Comparison of ENCODE assay signal across 20 cellular contexts in genomic region chr6:90170601-90171000, GRCh38.
A peak's percentile ranks its signal among the peaks of the same experiment; 100 is the strongest.
DNase-seq lines count a peak whose midpoint lies in the region; ATAC-seq, FAIRE-seq and TF ChIP-seq lines count a peak whose summit lies in the region.
"Had no signal": no experiment of that assay in that cellular context is flagged by ENCODE, and none has a peak within 500 bp of the region (broad histone marks: within the 10 kb centered on the region; RNA-seq: fewer than 3 reads in every experiment).

No MANE protein-coding gene starts in this region.

- TF ChIP-seq RAD21 in A549 (conservative IDR thresholded peaks at IDR 0.05 in 1 of 2, IDR thresholded peaks at IDR 0.05 in 1 of 2) = no peak

- no peak overlapping the region for H3K9ac ChIP-seq in smooth muscle cell (ENCODE audit: low read depth)
- H3K9ac ChIP-seq: BLaER1 treated with 17β-estradiol and CSF1 and Interleukin-3, amounts not matched to agents 10 nM and 100 nM had no signal

- H4K20me1 ChIP-seq in smooth muscle cell (ENCODE audit: low read depth) = no peaks in the 10 kb centered on the region

- H3K4me1 ChIP-seq in A549 (no peaks in the 10 kb centered on the region), smooth muscle cell (ENCODE audit: low read depth) (peaks cover 18% of the 10 kb centered on the region), vagina (peaks cover 21% of the 10 kb centered on the region)
- peaks cover 0 to 35% of the 10 kb centered on the region in 2 donors for H3K4me1 ChIP-seq in naive thymus-derived CD4-positive, alpha-beta T cell (ENCODE audit: control insufficient read depth in 2 of 2, insufficient read depth in 2 of 2, low read length in 2 of 2)

- no peak overlapping the region for H3K4me3 Mint-ChIP-seq in activated T-cell treated with anti-CD3 and anti-CD28 coated beads, Interleukin-2, amount 50 U/mL, for 24 hours
- no peak overlapping the region for H3K4me3 Mint-ChIP-seq in activated B cell treated with CpG ODN at 0.5 μM for 24 hours
- H3K4me3 Mint-ChIP-seq in naive thymus-derived CD4-positive, alpha-beta T cell = peak overlapping the region in 2 of 10 donors; percentile 15 to 36
- H3K4me3 Mint-ChIP-seq: CD4-positive, alpha-beta T cell had no signal

- DNase-seq in activated T-cell treated with anti-CD3 and anti-CD28 coated beads, Interleukin-2, amount 50 U/mL, for 24 hours = no peak
- no peak for DNase-seq in activated T-cell treated with anti-CD3 and anti-CD28 coated beads, Interleukin-2, amount 50 U/mL, for 1 hour
- DNase-seq in A549 (ENCODE audit: low read depth in 1 of 2, low spot score in 1 of 2) (no peak), activated B cell treated with CpG ODN at 0.5 μM for 24 hours (no peak), smooth muscle cell (lab: John Stamatoyannopoulos, UW; ENCODE audit: unreplicated experiment) (no peak), ecto neural progenitor cell (ENCODE audit: low spot score) (no peak), vagina (ENCODE audit: extremely low spot score in 2 of 2) (no peak)
- no peak for DNase-seq in naive thymus-derived CD4-positive, alpha-beta T cell
- DNase-seq: CD4-positive, alpha-beta T cell; KG1; MM.1S; NCI-H2029 treated with DMSO at 0.1 percent for 48 hours; NCI-H446 treated with DMSO at 0.1 percent for 48 hours; NCI-H526; PC-9; SJCRH30 had no signal

- H3K4me3 ChIP-seq in A549 (no peak overlapping the region), smooth muscle cell (no peak overlapping the region), vagina (no peak overlapping the region)
- H3K4me3 ChIP-seq in naive thymus-derived CD4-positive, alpha-beta T cell (ENCODE audit: low read length) = no peak overlapping the region
- H3K4me3 ChIP-seq: BLaER1 treated with 17β-estradiol and CSF1 and Interleukin-3, amounts not matched to agents 10 nM and 100 nM; PC-9; SJCRH30 had no signal

- no peak for FAIRE-seq in A549 (lab: Jason Lieb, UNC)
- FAIRE-seq: D721Med, H54 had no signal

- H3K9me3 ChIP-seq in A549 (no peaks in the 10 kb centered on the region), smooth muscle cell (replicated peaks; ENCODE audit: low read depth) (no peaks in the 10 kb centered on the region), vagina (no peaks in the 10 kb centered on the region)
- no peaks in the 10 kb centered on the region for H3K9me3 ChIP-seq in naive thymus-derived CD4-positive, alpha-beta T cell (ENCODE audit: control insufficient read depth in 2 of 3, low read length in 3 of 3)
- H3K9me3 ChIP-seq: SJCRH30 had no signal

- no peak for TF ChIP-seq EP300 in A549 (IDR thresholded peaks at IDR 0.05)

- no peaks in the 10 kb centered on the region for H3F3A ChIP-seq in smooth muscle cell (ENCODE audit: low read depth)

- CTCF ChIA-PET in A549 (lab: Yijun Ruan, JAX) (no interaction called here), activated B cell treated with CpG ODN at 0.5 μM for 24 hours (lab: Charles Lee) (no interaction called here)
- CTCF ChIA-PET in naive thymus-derived CD4-positive, alpha-beta T cell (lab: Charles Lee) = interaction anchor here (1.1 kb wide), 1 partner anchor 51 kb away, joined by 3 read pairs; no protein-coding TSS in a partner anchor

- H3K36me3 ChIP-seq in naive thymus-derived CD4-positive, alpha-beta T cell (ENCODE audit: control insufficient read depth in 2 of 3, insufficient read depth in 3 of 3, low read length in 3 of 3) = no peaks in the 10 kb centered on the region
- H3K36me3 ChIP-seq in smooth muscle cell (ENCODE audit: low read depth) (no peaks in the 10 kb centered on the region), vagina (no peaks in the 10 kb centered on the region)
- H3K36me3 ChIP-seq: SJCRH30 had no signal

- H3K27me3 ChIP-seq in naive thymus-derived CD4-positive, alpha-beta T cell (ENCODE audit: control insufficient read depth in 2 of 2, insufficient read depth in 2 of 2, low read length in 2 of 2) = no peaks in the 10 kb centered on the region
- no peaks in the 10 kb centered on the region for H3K27me3 ChIP-seq in smooth muscle cell (ENCODE audit: low read depth)
- no peaks in the 10 kb centered on the region for H3K27me3 ChIP-seq in vagina
- H3K27me3 ChIP-seq: BLaER1 treated with 17β-estradiol and CSF1 and Interleukin-3, amounts not matched to agents 10 nM and 100 nM; SJCRH30 had no signal

- no peaks in the 10 kb centered on the region for H3K79me2 ChIP-seq in smooth muscle cell (ENCODE audit: low read depth)

- H3K9me3 Mint-ChIP-seq in activated T-cell treated with anti-CD3 and anti-CD28 coated beads, Interleukin-2, amount 50 U/mL, for 24 hours = no peaks in the 10 kb centered on the region
- no peaks in the 10 kb centered on the region for H3K9me3 Mint-ChIP-seq in activated B cell treated with CpG ODN at 0.5 μM for 24 hours
- H3K9me3 Mint-ChIP-seq in naive thymus-derived CD4-positive, alpha-beta T cell = peaks cover 0 to 2% (median 0%) of the 10 kb centered on the region in 11 donors
- H3K9me3 Mint-ChIP-seq: CD4-positive, alpha-beta T cell had no signal

- H3K27me3 Mint-ChIP-seq in activated T-cell treated with anti-CD3 and anti-CD28 coated beads, Interleukin-2, amount 50 U/mL, for 24 hours = no peaks in the 10 kb centered on the region
- H3K27me3 Mint-ChIP-seq in activated B cell treated with CpG ODN at 0.5 μM for 24 hours = no peaks in the 10 kb centered on the region
- H3K27me3 Mint-ChIP-seq in naive thymus-derived CD4-positive, alpha-beta T cell = no peaks in the 10 kb centered on the region
- H3K27me3 Mint-ChIP-seq: CD4-positive, alpha-beta T cell had no signal

- H3K27ac ChIP-seq in A549 (no peak overlapping the region), smooth muscle cell (ENCODE audit: low read depth) (no peak overlapping the region), vagina (no peak overlapping the region)
- H3K27ac ChIP-seq in naive thymus-derived CD4-positive, alpha-beta T cell (ENCODE audit: low read depth, low read length) = no peak overlapping the region
- H3K27ac ChIP-seq: BLaER1 treated with 17β-estradiol and CSF1 and Interleukin-3, amounts not matched to agents 10 nM and 100 nM; PC-9; SJCRH30 had no signal

- no peak overlapping the region for H2AFZ ChIP-seq in smooth muscle cell (ENCODE audit: low read depth)
- H2AFZ ChIP-seq: PC-9 had no signal

- no peak for ATAC-seq in A549
- no peak for ATAC-seq in activated B cell treated with CpG ODN at 0.5 μM for 24 hours (ENCODE audit: low read depth)
- ATAC-seq in naive thymus-derived CD4-positive, alpha-beta T cell = no peak
- ATAC-seq: Right ventricle myocardium inferior had no signal

- H3K27ac Mint-ChIP-seq in activated T-cell treated with anti-CD3 and anti-CD28 coated beads, Interleukin-2, amount 50 U/mL, for 24 hours = peak overlapping the region; percentile 77
- peak overlapping the region; percentile 6 for H3K27ac Mint-ChIP-seq in activated B cell treated with CpG ODN at 0.5 μM for 24 hours
- H3K27ac Mint-ChIP-seq in naive thymus-derived CD4-positive, alpha-beta T cell = peak overlapping the region in 8 of 9 donors; percentile 4 to 62 (median 40)
- H3K27ac Mint-ChIP-seq: CD4-positive, alpha-beta T cell had no signal

- no peak for TF ChIP-seq CTCF in A549 (IDR thresholded peaks at IDR 0.05)
- TF ChIP-seq CTCF in activated B cell treated with CpG ODN at 0.5 μM for 24 hours (IDR thresholded peaks at IDR 0.05) = no peak
- TF ChIP-seq CTCF in smooth muscle cell (IDR thresholded peaks at IDR 0.05; ENCODE audit: borderline replicate concordance, insufficient read depth, poor library complexity, severe bottlenecking) = no peak
- TF ChIP-seq CTCF in vagina (IDR thresholded peaks at IDR 0.05) = no peak

- POLR2A ChIA-PET in A549 (lab: Yijun Ruan, JAX) (no interaction called here), activated B cell treated with CpG ODN at 0.5 μM for 24 hours (lab: Charles Lee) (interaction anchor here (1.1 to 1.3 kb wide), 2 partner anchors 12 to 48 kb away, joined by 3 to 4 read pairs; no protein-coding TSS in a partner anchor)
- POLR2A ChIA-PET in naive thymus-derived CD4-positive, alpha-beta T cell (lab: Charles Lee) = interaction anchor here (0.9 to 1.1 kb wide), 2 partner anchors 10 to 12 kb away, joined by 3 to 4 read pairs; no protein-coding TSS in a partner anchor

- intact Hi-C loops in activated B cell treated with CpG ODN at 0.5 μM for 24 hours (cut with micrococcal nuclease) (no loop called here), vagina (cut with DNase I) (no loop called here)
- intact Hi-C loops in naive thymus-derived CD4-positive, alpha-beta T cell (cut with micrococcal nuclease) = no loop called here

- peaks cover 67% of the 10 kb centered on the region for H3K4me1 Mint-ChIP-seq in activated T-cell treated with anti-CD3 and anti-CD28 coated beads, Interleukin-2, amount 50 U/mL, for 24 hours (ENCODE audit: low read depth)
- peaks cover 75% of the 10 kb centered on the region for H3K4me1 Mint-ChIP-seq in activated B cell treated with CpG ODN at 0.5 μM for 24 hours
- H3K4me1 Mint-ChIP-seq in naive thymus-derived CD4-positive, alpha-beta T cell = peaks cover 14 to 83% (median 78%) of the 10 kb centered on the region in 7 donors

- TF ChIP-seq POLR2A in A549 (IDR thresholded peaks at IDR 0.05; ENCODE audit: low read length) (no peak), vagina (IDR thresholded peaks at IDR 0.05) (no peak)

- H3K36me3 Mint-ChIP-seq in activated T-cell treated with anti-CD3 and anti-CD28 coated beads, Interleukin-2, amount 50 U/mL, for 24 hours (ENCODE audit: low read depth) = peaks cover 68% of the 10 kb centered on the region
- peaks cover 24% of the 10 kb centered on the region for H3K36me3 Mint-ChIP-seq in activated B cell treated with CpG ODN at 0.5 μM for 24 hours (ENCODE audit: low read depth)
- H3K36me3 Mint-ChIP-seq in naive thymus-derived CD4-positive, alpha-beta T cell = peaks cover 0 to 18% (median 3%) of the 10 kb centered on the region in 5 donors

- H3K4me2 ChIP-seq in A549 (no peak overlapping the region), smooth muscle cell (no peak overlapping the region)
- H3K4me2 ChIP-seq: BLaER1 treated with 17β-estradiol and CSF1 and Interleukin-3, amounts not matched to agents 10 nM and 100 nM; PC-9 had no signal

TF ChIP-seq in A549, 52 proteins besides CTCF, POLR2A, EP300 and RAD21:
- TF ChIP-seq EHF (CRISPR knock-in tag; IDR thresholded peaks at IDR 0.05) = no peak
- TF ChIP-seq MAFK (IDR thresholded peaks at IDR 0.05; ENCODE audit: partially characterized antibody) = peak; percentile 22
TF ChIP-seq in A549: peak in this region for 1.

Comparison
In these comparisons a context has a peak if more than half of its experiments do, and no peak if none do; other contexts are left out.
1. H3K27ac Mint-ChIP-seq: peak in every context shown above with its lines; median percentile 77 in activated T-cell treated with anti-CD3 and anti-CD28 coated beads, Interleukin-2, amount 50 U/mL, for 24 hours; 40 in naive thymus-derived CD4-positive, alpha-beta T cell; 6 in activated B cell treated with CpG ODN at 0.5 μM for 24 hours.